ENCODE assay signal across 25 cellular contexts in genomic region chr9:112703304-112703703, GRCh38. TPM values are rescaled to one million over a fixed set of nuclear protein-coding genes. Genes with fewer than 3 reads are reported as not detected.
DNase-seq lines count a peak whose midpoint lies in the region; ATAC-seq, FAIRE-seq and TF ChIP-seq lines count a peak whose summit lies in the region.
"Had no signal": no experiment of that assay in that cellular context is flagged by ENCODE, and none has a peak within 500 bp of the region (broad histone marks: within the 10 kb centered on the region; RNA-seq: fewer than 3 reads in every experiment).

No MANE protein-coding gene starts in this region.

- in situ Hi-C loops in HepG2 (cut with HindIII; ENCODE audit: extremely low pct_ligation_motif_present, low pct_unique_long_range_greater_than_20kb) = loop anchor here (25.0 kb wide), 2 partner anchors 216 to 616 kb away; partner anchors contain the start of gene KIAA1958

- BruUV-seq in HepG2 (replicated peaks; lab: Mats Ljungman, UMichigan) = no TSS peak

- CTCF ChIA-PET in HepG2 (lab: Yijun Ruan, JAX; ENCODE audit: low intra/inter-chr PET ratio, low total read pairs) = no interaction called here

- FAIRE-seq in HepG2 (lab: Jason Lieb, UNC) (no peak), GM19239 (lab: Jason Lieb, UNC) (no peak)
- FAIRE-seq: A204.1, GM12891, GM18507, H1 had no signal

- H4K20me1 ChIP-seq in HepG2 (ENCODE audit: insufficient read depth, low read length) = no peaks in the 10 kb centered on the region; the same call in 1 of the 2 replicates

- DNase-seq in HepG2 (ENCODE audit: low spot score) = no peak
- DNase-seq in right lobe of liver = no peak
- DNase-seq in caudate nucleus (lab: John Stamatoyannopoulos, UW) = no peak
- DNase-seq in GM19239 (ENCODE audit: insufficient read length, low spot score) = no peak
- no peak for DNase-seq in ecto neural progenitor cell (ENCODE audit: low spot score)
- no peak for DNase-seq in NAMALWA (ENCODE audit: low spot score)
- DNase-seq: ACHN; AML-193; BE2C; Calu3; CD4-positive, alpha-beta memory T cell; COR-L47; DMS53; DMS79 treated with DMSO at 0.1 percent for 48 hours; GF-D8; GM23248; H9 had no signal

- no peak for TF ChIP-seq RAD21 in HepG2 (CRISPR knock-in tag; IDR thresholded peaks at IDR 0.05)

- H3K79me2 ChIP-seq in HepG2 (ENCODE audit: insufficient read depth, low read length) = peaks cover 6% of the 10 kb centered on the region

- POLR2A ChIA-PET in HepG2 (lab: Yijun Ruan, JAX) = no interaction called here

- H3K36me3 ChIP-seq in HepG2 (replicated peaks in 1 of 2; ENCODE audit: control insufficient read depth in 1 of 2, insufficient read depth in 2 of 2, low read length in 2 of 2) = peaks cover 2 to 10% of the 10 kb centered on the region in 2 experiments; a peak in 2 of 5 replicates
- no peaks in the 10 kb centered on the region for H3K36me3 ChIP-seq in right lobe of liver

- H3K27ac Mint-ChIP-seq in activated T-helper 17 cell treated with anti-CD3 and anti-CD28 coated beads, Interleukin-2, amount 50 U/mL, for 72 hours = peak overlapping the region; percentile 20
- H3K27ac Mint-ChIP-seq: H9 had no signal

- H3K9ac ChIP-seq in HepG2 (ENCODE audit: insufficient read depth, low read depth, low read length) = no peak overlapping the region
- H3K9ac ChIP-seq: BLaER1 treated with 17β-estradiol and CSF1 and Interleukin-3, amounts not matched to agents 10 nM and 100 nM; GM23248 had no signal

- H3K4me3 ChIP-seq in HepG2 (replicated peaks in 1 of 3; ENCODE audit: insufficient read depth in 1 of 3, low read depth in 2 of 3, low read length in 3 of 3) (no peak overlapping the region), right lobe of liver (no peak overlapping the region)
- H3K4me3 ChIP-seq: BLaER1 treated with 17β-estradiol and CSF1 and Interleukin-3, amounts not matched to agents 10 nM and 100 nM; GM23248 had no signal

- ATAC-seq in HepG2 (no peak), right lobe of liver (no peak)
- ATAC-seq in activated T-helper 17 cell treated with anti-CD3 and anti-CD28 coated beads, Interleukin-2, amount 50 U/mL, for 72 hours (replicated peaks) = no peak
- ATAC-seq: HCT116 had no signal

- WGBS in HepG2 (ENCODE audit: low lambda C conversion rate) = 79% methylated on average over 2 of the region's 2 CpGs
- 89% methylated on average over 2 of the region's 2 CpGs for WGBS in right lobe of liver (ENCODE audit: insufficient coverage, low coverage, low lambda C conversion rate, missing lambda C conversion rate)

- no peak overlapping the region for H2AFZ ChIP-seq in HepG2 (ENCODE audit: low read length)
- H2AFZ ChIP-seq: GM23248 had no signal

- H3K4me3 Mint-ChIP-seq in activated T-helper 17 cell treated with anti-CD3 and anti-CD28 coated beads, Interleukin-2, amount 50 U/mL, for 72 hours = no peak overlapping the region
- H3K4me3 Mint-ChIP-seq: CD4-positive, alpha-beta memory T cell; H9 had no signal

- TF ChIP-seq POLR2A in HepG2 (IDR thresholded peaks at IDR 0.05; ENCODE audit: insufficient read depth in 1 of 2, low read depth in 2 of 2, low read length in 2 of 2) (no peak), right lobe of liver (IDR thresholded peaks at IDR 0.05) (no peak)

- TF ChIP-seq CTCF in HepG2 (CRISPR knock-in tag; IDR thresholded peaks at IDR 0.05) (no peak), right lobe of liver (IDR thresholded peaks at IDR 0.05) (no peak)

- H3K27me3 ChIP-seq in HepG2 (ENCODE audit: control insufficient read depth in 1 of 2, insufficient read depth in 2 of 2, low read length in 2 of 2) (no peaks in the 10 kb centered on the region), right lobe of liver (no peaks in the 10 kb centered on the region)
- H3K27me3 ChIP-seq: BE2C; BLaER1 treated with 17β-estradiol and CSF1 and Interleukin-3, amounts not matched to agents 10 nM and 100 nM had no signal

- no peaks in the 10 kb centered on the region for H3K27me3 Mint-ChIP-seq in activated T-helper 17 cell treated with anti-CD3 and anti-CD28 coated beads, Interleukin-2, amount 50 U/mL, for 72 hours
- H3K27me3 Mint-ChIP-seq: CD4-positive, alpha-beta memory T cell had no signal

- no peak overlapping the region for H3K4me2 ChIP-seq in HepG2 (ENCODE audit: low read depth, low read length)
- H3K4me2 ChIP-seq: BLaER1 treated with 17β-estradiol and CSF1 and Interleukin-3, amounts not matched to agents 10 nM and 100 nM had no signal

- no peaks in the 10 kb centered on the region for H3K4me1 ChIP-seq in HepG2 (ENCODE audit: insufficient read depth, low read length)
- peaks cover 0 to 5% (median 0%) of the 10 kb centered on the region in 4 donors for H3K4me1 ChIP-seq in right lobe of liver
- H3K4me1 ChIP-seq: BE2C had no signal

- TF ChIP-seq EP300 in HepG2 (IDR thresholded peaks at IDR 0.05; ENCODE audit: low read depth in 2 of 2, low read length in 2 of 2) (no peak), HepG2 (CRISPR knock-in tag; IDR thresholded peaks at IDR 0.05; ENCODE audit: borderline replicate concordance) (no peak)

- no peaks in the 10 kb centered on the region for H3K9me3 Mint-ChIP-seq in activated T-helper 17 cell treated with anti-CD3 and anti-CD28 coated beads, Interleukin-2, amount 50 U/mL, for 72 hours
- H3K9me3 Mint-ChIP-seq: H9 had no signal

- intact Hi-C loops in HepG2 (cut with micrococcal nuclease; ENCODE audit: unreplicated experiment) (loop anchor here (10.0 kb wide), 1 partner anchor 219 kb away; the partner anchor contains the start of gene KIAA1958), right lobe of liver (cut with DNase I) (no loop called here)

- H3K4me1 Mint-ChIP-seq in activated T-helper 17 cell treated with anti-CD3 and anti-CD28 coated beads, Interleukin-2, amount 50 U/mL, for 72 hours = peaks cover 23% of the 10 kb centered on the region

- H3K9me3 ChIP-seq in HepG2 (ENCODE audit: low read length) (no peaks in the 10 kb centered on the region), right lobe of liver (no peaks in the 10 kb centered on the region)
- H3K9me3 ChIP-seq: BE2C; BLaER1 treated with 17β-estradiol and CSF1 and Interleukin-3, amounts not matched to agents 10 nM and 100 nM had no signal

- H3K27ac ChIP-seq in HepG2 (ENCODE audit: extremely low read length, insufficient read depth, low read length) = no peak overlapping the region
- no peak overlapping the region for H3K27ac ChIP-seq in right lobe of liver
- peak overlapping the region; percentile 26 for H3K27ac ChIP-seq in caudate nucleus (ENCODE audit: low read depth, low read length)
- H3K27ac ChIP-seq: 22Rv1; BLaER1 treated with 17β-estradiol and CSF1 and Interleukin-3, amounts not matched to agents 10 nM and 100 nM; GM23248 had no signal

- H3K36me3 Mint-ChIP-seq in activated T-helper 17 cell treated with anti-CD3 and anti-CD28 coated beads, Interleukin-2, amount 50 U/mL, for 72 hours (ENCODE audit: low read depth) = peaks cover 65% of the 10 kb centered on the region

RNA-seq across cellular contexts. Expression of gene INIP, which starts 14.6 kb away (rescaled TPM):
- 28.6 and 42.0 TPM in 2 replicates for total RNA-seq in HepG2 (2016; rRNA removed; fragmentation: Illumina TruSeq; extraction: Trizol)
- 5.6 and 7.9 TPM in 2 replicates for total RNA-seq in HepG2 (2016; cell fraction: cytosol; rRNA removed; fragmentation: Illumina TruSeq; extraction: Trizol; ENCODE audit: low read depth)
- 27.9 and 47.6 TPM in 2 replicates for total RNA-seq in HepG2 (2016; cell fraction: insoluble cytoplasmic fraction; rRNA removed; fragmentation: Illumina TruSeq; extraction: Trizol)
- total RNA-seq in HepG2 (2016; cell fraction: membrane; rRNA removed; fragmentation: Illumina TruSeq; extraction: Trizol) = 14.2 and 16.6 TPM in 2 replicates
- total RNA-seq in HepG2 (2016; cell fraction: nucleus; rRNA removed; fragmentation: Illumina TruSeq; extraction: Trizol) = 10.3 and 11.5 TPM in 2 replicates
- polyA plus RNA-seq in HepG2 (2011; rRNA removed) = 9.4 and 13.6 TPM in 2 replicates
- 5.2 and 7.7 TPM in 2 replicates for polyA plus RNA-seq in HepG2 (2011; cell fraction: cytosol; rRNA removed)
- polyA plus RNA-seq in HepG2 (2011; cell fraction: nucleus; rRNA removed) = 1.6 and 1.7 TPM in 2 replicates
- 9.3 and 10.7 TPM in 2 replicates for polyA plus RNA-seq in HepG2 (2012)
- polyA plus RNA-seq in HepG2 (2016; cell fraction: cytosol; fragmentation: Illumina TruSeq; extraction: Trizol; ENCODE audit: low read depth) = 5.3 and 8.1 TPM in 2 replicates
- 47.7 and 48.3 TPM in 2 replicates for polyA plus RNA-seq in HepG2 (2016; cell fraction: insoluble cytoplasmic fraction; fragmentation: Illumina TruSeq; extraction: Trizol; ENCODE audit: low read depth)
- polyA plus RNA-seq in HepG2 (2016; cell fraction: membrane; fragmentation: Illumina TruSeq; extraction: Trizol; ENCODE audit: low read depth) = 10.6 and 11.9 TPM in 2 replicates
- 16.8 and 18.8 TPM in 2 replicates for polyA plus RNA-seq in HepG2 (2016; cell fraction: nucleus; fragmentation: Illumina TruSeq; extraction: Trizol; ENCODE audit: insufficient read depth, low read depth)
- 9.8 and 17.0 TPM in 2 replicates for polyA minus RNA-seq in HepG2 (2011; rRNA and poly(A)+ RNA removed; ENCODE audit: low replicate concordance)
- polyA minus RNA-seq in HepG2 (2011; cell fraction: cytosol; rRNA and poly(A)+ RNA removed) = 7.9 and 9.6 TPM in 2 replicates
- polyA minus RNA-seq in HepG2 (2011; cell fraction: nucleus; rRNA and poly(A)+ RNA removed) = 6.8 and 7.8 TPM in 2 replicates
- total RNA-seq in right lobe of liver = 10 to 100 TPM in 4 of 6 experiments, 1 to 10 TPM in 2; 8.2 to 15.5 (median 11.1) TPM
- total RNA-seq in activated T-helper 17 cell treated with anti-CD3 and anti-CD28 coated beads, Interleukin-2, amount 50 U/mL, for 72 hours = 10 to 100 TPM; 30.7 to 34.6 TPM

RNA-seq across cellular contexts. Expression of gene SNX30, which starts 47.3 kb away (rescaled TPM):
- total RNA-seq in HepG2 (2016; rRNA removed; fragmentation: Illumina TruSeq; extraction: Trizol) (12.4 and 18.9 TPM in 2 replicates), right lobe of liver (1 to 10 TPM; 5.2 to 9.0 (median 7.5) TPM)
- 1.1 and 1.5 TPM in 2 replicates for total RNA-seq in HepG2 (2016; cell fraction: cytosol; rRNA removed; fragmentation: Illumina TruSeq; extraction: Trizol; ENCODE audit: low read depth)
- 12.6 and 18.4 TPM in 2 replicates for total RNA-seq in HepG2 (2016; cell fraction: insoluble cytoplasmic fraction; rRNA removed; fragmentation: Illumina TruSeq; extraction: Trizol)
- total RNA-seq in HepG2 (2016; cell fraction: membrane; rRNA removed; fragmentation: Illumina TruSeq; extraction: Trizol) = 5.4 and 5.7 TPM in 2 replicates
- total RNA-seq in HepG2 (2016; cell fraction: nucleus; rRNA removed; fragmentation: Illumina TruSeq; extraction: Trizol) = 10.8 and 11.5 TPM in 2 replicates
- polyA plus RNA-seq in HepG2 (2011; rRNA removed) = 4.4 TPM in 2 replicates
- polyA plus RNA-seq in HepG2 (2011; cell fraction: cytosol; rRNA removed) = 4.3 and 5.1 TPM in 2 replicates
- 4.9 and 6.3 TPM in 2 replicates for polyA plus RNA-seq in HepG2 (2011; cell fraction: nucleus; rRNA removed)
- 6.1 and 6.8 TPM in 2 replicates for polyA plus RNA-seq in HepG2 (2012)
- polyA plus RNA-seq in HepG2 (2016; cell fraction: cytosol; fragmentation: Illumina TruSeq; extraction: Trizol; ENCODE audit: low read depth) = 0.32 and 0.33 TPM in 2 replicates
- 11.2 and 11.4 TPM in 2 replicates for polyA plus RNA-seq in HepG2 (2016; cell fraction: insoluble cytoplasmic fraction; fragmentation: Illumina TruSeq; extraction: Trizol; ENCODE audit: low read depth)
- polyA plus RNA-seq in HepG2 (2016; cell fraction: membrane; fragmentation: Illumina TruSeq; extraction: Trizol; ENCODE audit: low read depth) = 1.5 TPM in 2 replicates
- 7.7 and 8.6 TPM in 2 replicates for polyA plus RNA-seq in HepG2 (2016; cell fraction: nucleus; fragmentation: Illumina TruSeq; extraction: Trizol; ENCODE audit: insufficient read depth, low read depth)
- 5.0 and 13.7 TPM in 2 replicates for polyA minus RNA-seq in HepG2 (2011; rRNA and poly(A)+ RNA removed; ENCODE audit: low replicate concordance)
- 8.2 and 8.9 TPM in 2 replicates for polyA minus RNA-seq in HepG2 (2011; cell fraction: cytosol; rRNA and poly(A)+ RNA removed)
- polyA minus RNA-seq in HepG2 (2011; cell fraction: nucleus; rRNA and poly(A)+ RNA removed) = 11.2 and 12.4 TPM in 2 replicates
- total RNA-seq in activated T-helper 17 cell treated with anti-CD3 and anti-CD28 coated beads, Interleukin-2, amount 50 U/mL, for 72 hours = 1 to 10 TPM; 3.5 to 7.2 TPM
